11 cellular contexts compared by ENCODE assay signal in the genomic region with DNA sequence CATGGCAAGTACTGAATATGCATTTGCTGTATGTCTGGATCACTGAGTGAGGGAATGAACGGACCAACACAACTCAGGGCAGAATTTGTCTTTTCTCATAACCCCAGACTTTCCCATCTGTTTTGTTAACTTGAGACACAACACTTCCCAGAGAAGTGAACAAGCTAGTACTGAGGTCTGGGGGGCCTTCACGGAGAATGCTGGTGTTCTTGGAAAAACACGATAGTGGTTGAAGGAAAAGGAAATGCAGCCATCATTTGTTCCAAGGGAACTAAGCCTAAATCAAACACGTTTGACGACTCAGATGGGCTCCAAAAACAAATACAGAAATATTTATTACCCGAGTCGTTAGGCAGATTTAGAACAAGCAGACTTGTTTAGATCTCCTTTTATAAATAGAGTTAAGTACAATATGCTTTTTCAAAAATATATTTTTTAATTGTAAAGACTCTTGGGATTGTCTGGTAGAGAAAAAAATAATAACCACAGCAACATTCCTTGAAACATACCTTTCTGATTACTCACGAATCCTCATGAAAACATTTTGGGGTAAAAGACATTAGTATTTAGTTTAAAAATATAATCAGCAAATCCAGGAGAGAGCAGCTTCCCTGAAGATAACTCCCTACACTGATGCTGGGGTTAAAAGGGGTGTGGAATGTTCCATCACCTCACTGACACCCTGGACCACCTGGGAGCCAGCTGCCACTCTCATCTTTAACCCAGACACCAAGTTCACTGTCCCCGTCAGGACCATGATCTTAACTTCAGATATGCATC.
DNase-seq lines count a peak whose midpoint lies in the region; ATAC-seq, FAIRE-seq and TF ChIP-seq lines count a peak whose summit lies in the region.
"Had no signal": no experiment of that assay in that cellular context is flagged by ENCODE, and none has a peak within 500 bp of the region (broad histone marks: within the 10 kb centered on the region; RNA-seq: fewer than 3 reads in every experiment).

No MANE protein-coding gene starts in this region.

- H3K4me1 ChIP-seq in ascending aorta, result peaks cover 0 to 3% of the 10 kb centered on the region in 2 donors
- peaks cover 7 to 57% of the 10 kb centered on the region in 2 donors for H3K4me1 ChIP-seq in left lung
- no peaks in the 10 kb centered on the region for H3K4me1 ChIP-seq in upper lobe of right lung

- no peak for DNase-seq in activated naive CD4-positive, alpha-beta T cell treated with anti-CD3 and anti-CD28 coated beads, Interleukin-2, amount 10 ng/mL, durations not matched to agents 7 days and 5 days
- DNase-seq in activated naive CD4-positive, alpha-beta T cell treated with anti-CD3 and anti-CD28 coated beads for 36 hours, result no peak
- DNase-seq in ascending aorta (ENCODE audit: low spot score in 2 of 2) (no peak), left lung (no peak), upper lobe of right lung (no peak), NCI-H1105 treated with DMSO at 0.1 percent for 48 hours (lab: John Stamatoyannopoulos, UW) (no peak), lower leg skin (ENCODE audit: low spot score in 2 of 2) (no peak), GM12892 (ENCODE audit: insufficient read length) (no peak)
- DNase-seq: activated naive CD4-positive, alpha-beta T cell treated with Interleukin-2 at 50 U/mL for 16 hours; NCI-H1694 had no signal

- peaks cover 5% of the 10 kb centered on the region for H3K9me3 Mint-ChIP-seq in activated naive CD4-positive, alpha-beta T cell treated with anti-CD3 and anti-CD28 coated beads, Interleukin-2, amount 10 ng/mL, durations not matched to agents 7 days and 5 days
- H3K9me3 Mint-ChIP-seq in activated naive CD4-positive, alpha-beta T cell treated with anti-CD3 and anti-CD28 coated beads for 36 hours, result peaks cover 2% of the 10 kb centered on the region

- TF ChIP-seq POLR2A in lower leg skin (IDR thresholded peaks at IDR 0.05) (no peak), GM12892 (IDR thresholded peaks at IDR 0.05; ENCODE audit: low read depth, low read length) (no peak)

- H3K4me1 Mint-ChIP-seq in activated naive CD4-positive, alpha-beta T cell treated with anti-CD3 and anti-CD28 coated beads, Interleukin-2, amount 10 ng/mL, durations not matched to agents 7 days and 5 days, result peaks cover 60% of the 10 kb centered on the region
- peaks cover 29% of the 10 kb centered on the region for H3K4me1 Mint-ChIP-seq in activated naive CD4-positive, alpha-beta T cell treated with anti-CD3 and anti-CD28 coated beads for 36 hours (ENCODE audit: low read depth)

- ATAC-seq in left lung, result no peak
- ATAC-seq in upper lobe of right lung, result no peak
- ATAC-seq: WTC11 had no signal

- H3K27me3 ChIP-seq in ascending aorta (no peaks in the 10 kb centered on the region), left lung (no peaks in the 10 kb centered on the region), upper lobe of right lung (no peaks in the 10 kb centered on the region)

- H3K9me3 ChIP-seq in ascending aorta (no peaks in the 10 kb centered on the region), left lung (peaks cover 0 to 2% of the 10 kb centered on the region in 2 donors), upper lobe of right lung (no peaks in the 10 kb centered on the region)

- intact Hi-C loops in activated naive CD4-positive, alpha-beta T cell treated with anti-CD3 and anti-CD28 coated beads for 36 hours (cut with micrococcal nuclease), result loop anchor here (5.0 kb wide), 1 partner anchor 50 kb away; no protein-coding TSS in a partner anchor
- intact Hi-C loops in ascending aorta (cut with DNase I) (no loop called here), left lung (cut with DNase I) (no loop called here), upper lobe of right lung (cut with DNase I) (no loop called here), lower leg skin (cut with DNase I; ENCODE audit: low total_unique reads) (no loop called here)

- WGBS in lower leg skin, 2 donors, result 44 to 53% methylated on average over 9 of the region's 9 CpGs

- H3K36me3 ChIP-seq in ascending aorta, result no peaks in the 10 kb centered on the region
- no peaks in the 10 kb centered on the region for H3K36me3 ChIP-seq in left lung
- no peaks in the 10 kb centered on the region for H3K36me3 ChIP-seq in upper lobe of right lung

- H3K27ac ChIP-seq in ascending aorta (peak overlapping the region; percentile 12 to 35), left lung (peak overlapping the region; percentile 68 to 76), upper lobe of right lung (peak overlapping the region; percentile 61)

- TF ChIP-seq CTCF in ascending aorta (IDR thresholded peaks at IDR 0.05), result no peak
- TF ChIP-seq CTCF in left lung (IDR thresholded peaks at IDR 0.05), result no peak
- no peak for TF ChIP-seq CTCF in upper lobe of right lung (IDR thresholded peaks at IDR 0.05)
- TF ChIP-seq CTCF in lower leg skin (IDR thresholded peaks at IDR 0.05), result no peak

- H3K27me3 Mint-ChIP-seq in activated naive CD4-positive, alpha-beta T cell treated with anti-CD3 and anti-CD28 coated beads, Interleukin-2, amount 10 ng/mL, durations not matched to agents 7 days and 5 days, result no peaks in the 10 kb centered on the region
- H3K27me3 Mint-ChIP-seq in activated naive CD4-positive, alpha-beta T cell treated with anti-CD3 and anti-CD28 coated beads for 36 hours (ENCODE audit: low read depth), result no peaks in the 10 kb centered on the region

- no peak overlapping the region for H3K4me3 ChIP-seq in ascending aorta
- H3K4me3 ChIP-seq in left lung, result no peak overlapping the region
- no peak overlapping the region for H3K4me3 ChIP-seq in upper lobe of right lung
- H3K4me3 ChIP-seq in lower leg skin (ENCODE audit: low read depth, poor library complexity, severe bottlenecking), result no peak overlapping the region

- H3K4me3 Mint-ChIP-seq in activated naive CD4-positive, alpha-beta T cell treated with anti-CD3 and anti-CD28 coated beads, Interleukin-2, amount 10 ng/mL, durations not matched to agents 7 days and 5 days, result no peak overlapping the region
- H3K4me3 Mint-ChIP-seq in activated naive CD4-positive, alpha-beta T cell treated with anti-CD3 and anti-CD28 coated beads for 36 hours, result no peak overlapping the region
- H3K4me3 Mint-ChIP-seq: WTC11 had no signal

- no peak for FAIRE-seq in GM12892 (lab: Jason Lieb, UNC)

- peak overlapping the region; percentile 84 for H3K27ac Mint-ChIP-seq in activated naive CD4-positive, alpha-beta T cell treated with anti-CD3 and anti-CD28 coated beads, Interleukin-2, amount 10 ng/mL, durations not matched to agents 7 days and 5 days
- no peak overlapping the region for H3K27ac Mint-ChIP-seq in activated naive CD4-positive, alpha-beta T cell treated with anti-CD3 and anti-CD28 coated beads for 36 hours
- H3K27ac Mint-ChIP-seq: WTC11 had no signal

- peaks cover 10% of the 10 kb centered on the region for H3K36me3 Mint-ChIP-seq in activated naive CD4-positive, alpha-beta T cell treated with anti-CD3 and anti-CD28 coated beads, Interleukin-2, amount 10 ng/mL, durations not matched to agents 7 days and 5 days
- no peaks in the 10 kb centered on the region for H3K36me3 Mint-ChIP-seq in activated naive CD4-positive, alpha-beta T cell treated with anti-CD3 and anti-CD28 coated beads for 36 hours (ENCODE audit: low read depth)

- CTCF ChIA-PET in activated naive CD4-positive, alpha-beta T cell treated with anti-CD3 and anti-CD28 coated beads, Interleukin-2, amount 10 ng/mL, durations not matched to agents 7 days and 5 days (lab: Charles Lee), result interaction anchor here (1.0 kb wide), 1 partner anchor 27 kb away, joined by 3 read pairs; no protein-coding TSS in a partner anchor
- CTCF ChIA-PET in activated naive CD4-positive, alpha-beta T cell treated with anti-CD3 and anti-CD28 coated beads for 36 hours (lab: Charles Lee), result interaction anchor here (0.6 to 1.2 kb wide), 3 partner anchors 31 to 652 kb away, joined by 3 to 5 read pairs (median 4); no protein-coding TSS in a partner anchor
